1 cellular context compared by ENCODE assay signal in genomic region chr22:35835998-35836691, GRCh38.
A peak's percentile ranks its signal among the peaks of the same experiment; 100 is the strongest.
TF ChIP-seq lines count a peak whose summit lies in the region.

No MANE protein-coding gene starts in this region.

TF ChIP-seq in HEK293, 187 proteins besides CTCF, POLR2A, EP300 and RAD21 (continued from another document and continues in another):
- TF ChIP-seq ZBTB11 (tag by site-specific recombination; conservative IDR thresholded peaks at IDR 0.05; ENCODE audit: low read depth) (no peak), ZNF747 (tag by site-specific recombination; IDR thresholded peaks at IDR 0.05) (no peak), ZNF664 (tag by site-specific recombination; IDR thresholded peaks at IDR 0.05) (no peak), ZNF184 (tag by site-specific recombination; IDR thresholded peaks at IDR 0.05) (no peak), ZNF621 (tag by site-specific recombination; IDR thresholded peaks at IDR 0.05) (no peak), ZNF18 (tag by site-specific recombination; IDR thresholded peaks at IDR 0.05) (peak; percentile 14; the same call in 1 of the 2 replicates), ZBTB48 (tag by site-specific recombination; IDR thresholded peaks at IDR 0.05) (peak; percentile 86), ZNF266 (tag by site-specific recombination; IDR thresholded peaks at IDR 0.05; ENCODE audit: low read depth) (no peak), HOXA7 (CRISPR knock-in tag; IDR thresholded peaks at IDR 0.05; ENCODE audit: borderline replicate concordance) (no peak), ZIC2 (tag by site-specific recombination; IDR thresholded peaks at IDR 0.05) (no peak), ZNF174 (tag by site-specific recombination; IDR thresholded peaks at IDR 0.05) (no peak), ZNF37A (tag by site-specific recombination; IDR thresholded peaks at IDR 0.05) (no peak), WT1 (tag by site-specific recombination; IDR thresholded peaks at IDR 0.05) (peak; percentile 82), ZNF558 (tag by site-specific recombination; IDR thresholded peaks at IDR 0.05) (0 out of 2 replicates have a peak, but pooled peaks have one; percentile 52), MYNN (tag by site-specific recombination; IDR thresholded peaks at IDR 0.05; ENCODE audit: borderline replicate concordance) (no peak), GLIS2 (tag by site-specific recombination; IDR thresholded peaks at IDR 0.05) (no peak), ZNF121 (tag by site-specific recombination; IDR thresholded peaks at IDR 0.05) (no peak), ZBTB6 (tag by site-specific recombination; IDR thresholded peaks at IDR 0.05) (no peak), OSR2 (tag by site-specific recombination; IDR thresholded peaks at IDR 0.05) (no peak; the same call in 1 of the 2 replicates), GLI4 (tag by site-specific recombination; IDR thresholded peaks at IDR 0.05) (no peak), GLI2 (tag by site-specific recombination; IDR thresholded peaks at IDR 0.05; ENCODE audit: borderline replicate concordance, low read depth) (no peak), ZNF138 (tag by site-specific recombination; IDR thresholded peaks at IDR 0.05; ENCODE audit: borderline replicate concordance) (no peak), ZNF76 (tag by site-specific recombination; IDR thresholded peaks at IDR 0.05; ENCODE audit: borderline replicate concordance, low read depth) (peak; percentile 17; the same call in 1 of the 2 replicates), ZNF501 (tag by site-specific recombination; IDR thresholded peaks at IDR 0.05) (no peak), FEZF1 (tag by site-specific recombination; IDR thresholded peaks at IDR 0.05) (peak; percentile 42; the same call in 1 of the 2 replicates), KLF7 (tag by site-specific recombination; IDR thresholded peaks at IDR 0.05; ENCODE audit: borderline replicate concordance) (no peak), KLF1 (tag by site-specific recombination; IDR thresholded peaks at IDR 0.05) (peak; percentile 45; the same call in 1 of the 2 replicates), ZEB2 (tag by site-specific recombination; IDR thresholded peaks at IDR 0.05) (peak; percentile 77; the same call in 1 of the 2 replicates), ZNF529 (tag by site-specific recombination; IDR thresholded peaks at IDR 0.05; ENCODE audit: insufficient replicate concordance) (no peak), ZNF549 (tag by site-specific recombination; IDR thresholded peaks at IDR 0.05) (no peak), ZBTB1 (tag by site-specific recombination; IDR thresholded peaks at IDR 0.05) (no peak), ZNF510 (tag by site-specific recombination; IDR thresholded peaks at IDR 0.05; ENCODE audit: insufficient replicate concordance) (no peak), ZNF341 (tag by site-specific recombination; IDR thresholded peaks at IDR 0.05; ENCODE audit: low read depth) (peak; percentile 84), ZNF677 (tag by site-specific recombination; IDR thresholded peaks at IDR 0.05) (no peak), ZNF354C (tag by site-specific recombination; IDR thresholded peaks at IDR 0.05; ENCODE audit: borderline replicate concordance, low read depth) (no peak), ZNF571 (tag by site-specific recombination; IDR thresholded peaks at IDR 0.05) (no peak), SP3 (tag by site-specific recombination; IDR thresholded peaks at IDR 0.05) (0 out of 2 replicates have a peak, but pooled peaks have one; percentile 33), ZNF692 (tag by site-specific recombination; IDR thresholded peaks at IDR 0.05) (peak; percentile 32), ZNF626 (tag by site-specific recombination; IDR thresholded peaks at IDR 0.05) (no peak), ZNF23 (tag by site-specific recombination; IDR thresholded peaks at IDR 0.05; ENCODE audit: borderline replicate concordance) (no peak), BCL6B (tag by site-specific recombination; IDR thresholded peaks at IDR 0.05) (no peak), ZNF777 (tag by site-specific recombination; IDR thresholded peaks at IDR 0.05; ENCODE audit: borderline replicate concordance) (no peak), ZNF114 (tag by site-specific recombination; IDR thresholded peaks at IDR 0.05) (no peak), ZNF274 (IDR thresholded peaks at IDR 0.05; ENCODE audit: low read length) (no peak), ZNF274 (tag by site-specific recombination; IDR thresholded peaks at IDR 0.05; ENCODE audit: borderline replicate concordance) (no peak), ZFHX2 (tag by site-specific recombination; conservative IDR thresholded peaks at IDR 0.05) (peak; percentile 62), ZSCAN30 (tag by site-specific recombination; IDR thresholded peaks at IDR 0.05) (peak; percentile 24; the same call in 1 of the 2 replicates), ZNF302 (tag by site-specific recombination; IDR thresholded peaks at IDR 0.05; ENCODE audit: low read depth) (no peak), ZNF654 (tag by site-specific recombination; IDR thresholded peaks at IDR 0.05; ENCODE audit: low read depth) (no peak), ZNF560 (tag by site-specific recombination; IDR thresholded peaks at IDR 0.05; ENCODE audit: borderline replicate concordance) (no peak), ZBTB44 (tag by site-specific recombination; IDR thresholded peaks at IDR 0.05) (peak; percentile 93), ZNF133 (tag by site-specific recombination; IDR thresholded peaks at IDR 0.05) (no peak), PRDM1 (tag by site-specific recombination; IDR thresholded peaks at IDR 0.05) (peak; percentile 85), ZNF280C (tag by site-specific recombination; IDR thresholded peaks at IDR 0.05) (no peak), ZNF248 (tag by site-specific recombination; IDR thresholded peaks at IDR 0.05) (no peak), INSM2 (tag by site-specific recombination; IDR thresholded peaks at IDR 0.05) (peak; percentile 6; the same call in 1 of the 2 replicates), SETDB1 (IDR thresholded peaks at IDR 0.05; ENCODE audit: insufficient read length, low read length) (no peak), ZNF544 (tag by site-specific recombination; IDR thresholded peaks at IDR 0.05) (no peak)
